In genomic region chr6:129662406-129662766, GRCh38 we compare ENCODE assay signal across 10 cellular contexts. TPM values are rescaled to one million over a fixed set of nuclear protein-coding genes. Genes with fewer than 3 reads are reported as not detected.
DNase-seq lines count a peak whose midpoint lies in the region; ATAC-seq and TF ChIP-seq lines count a peak whose summit lies in the region.
"Had no signal": no experiment of that assay in that cellular context is flagged by ENCODE, and none has a peak within 500 bp of the region (broad histone marks: within the 10 kb centered on the region; RNA-seq: fewer than 3 reads in every experiment).

No MANE protein-coding gene starts in this region.

- no peak for DNase-seq in left ventricle myocardium inferior
- DNase-seq in heart right ventricle: no peak
- no peak for DNase-seq in NCI-H187 treated with DMSO at 0.1 percent for 48 hours (lab: John Stamatoyannopoulos, UW)
- no peak for DNase-seq in NCI-H345 treated with DMSO at 0.1 percent for 48 hours (lab: John Stamatoyannopoulos, UW; ENCODE audit: unreplicated experiment)
- DNase-seq in activated CD4-positive, alpha-beta T cell treated with anti-CD3 and anti-CD28 coated beads, Interleukin-2, amount 50 U/mL, for 4 hours: no peak
- DNase-seq in NCI-H1105 treated with DMSO at 0.1 percent for 48 hours (lab: John Stamatoyannopoulos, UW): no peak
- DNase-seq: activated CD4-positive, alpha-beta T cell treated with anti-CD3 and anti-CD28 coated beads for 36 hours; foreskin melanocyte had no signal

- no peak for TF ChIP-seq CTCF in left ventricle myocardium inferior (IDR thresholded peaks at IDR 0.05; ENCODE audit: borderline replicate concordance)
- TF ChIP-seq CTCF in heart right ventricle (IDR thresholded peaks at IDR 0.05): no peak

- H3K27ac ChIP-seq in left ventricle myocardium inferior (replicated peaks) (peak overlapping the region; percentile 34), heart right ventricle (peak overlapping the region in 2 of 10 donors; percentile 7), KOPT-K1 (ENCODE audit: low read depth, low read length, poor library complexity, severe bottlenecking) (peak overlapping the region; percentile 41)

- intact Hi-C loops in left ventricle myocardium inferior (cut with micrococcal nuclease): no loop called here
- intact Hi-C loops in heart right ventricle (cut with DNase I): loop anchor here in 1 of 10 donors (10.0 kb wide), 1 partner anchor 52 kb away; the partner anchor contains the start of gene ARHGAP18

- ATAC-seq in heart right ventricle (no peak), HG02623 (IDR thresholded peaks at IDR 0.05; ENCODE audit: unreplicated experiment) (peak; percentile 52)

- H3K4me1 ChIP-seq in left ventricle myocardium inferior (peaks cover 59% of the 10 kb centered on the region), heart right ventricle (peaks cover 0 to 64% (median 24%) of the 10 kb centered on the region in 9 donors)

- H3K27me3 ChIP-seq in left ventricle myocardium inferior (ENCODE audit: low read depth) (no peaks in the 10 kb centered on the region), heart right ventricle (no peaks in the 10 kb centered on the region)

- H3K36me3 ChIP-seq in left ventricle myocardium inferior (no peaks in the 10 kb centered on the region), heart right ventricle (no peaks in the 10 kb centered on the region), KOPT-K1 (ENCODE audit: insufficient read depth, low read length) (no peaks in the 10 kb centered on the region)

- WGBS in heart right ventricle, 2 donors: 75% methylated on average over 2 of the region's 2 CpGs

- H3K4me3 ChIP-seq in left ventricle myocardium inferior (no peak overlapping the region), heart right ventricle (no peak overlapping the region)

- H3K9me3 ChIP-seq in left ventricle myocardium inferior (replicated peaks) (no peaks in the 10 kb centered on the region), heart right ventricle (no peaks in the 10 kb centered on the region), KOPT-K1 (ENCODE audit: insufficient read depth, low read length, poor library complexity, severe bottlenecking) (no peaks in the 10 kb centered on the region)

RNA-seq across cellular contexts. Expression of gene ARHGAP18, which starts 47.6 kb away (rescaled TPM):
- total RNA-seq in left ventricle myocardium inferior: 5.6 TPM
- 10 to 100 TPM in 1 of 10 donors, 1 to 10 TPM in 9; 3.4 to 15.4 (median 4.2) TPM for total RNA-seq in heart right ventricle
- 1 to 10 TPM; 2.2 to 3.8 TPM for polyA plus RNA-seq in heart right ventricle
